Comparison of ENCODE assay signal across 8 cellular contexts in the genomic region with DNA sequence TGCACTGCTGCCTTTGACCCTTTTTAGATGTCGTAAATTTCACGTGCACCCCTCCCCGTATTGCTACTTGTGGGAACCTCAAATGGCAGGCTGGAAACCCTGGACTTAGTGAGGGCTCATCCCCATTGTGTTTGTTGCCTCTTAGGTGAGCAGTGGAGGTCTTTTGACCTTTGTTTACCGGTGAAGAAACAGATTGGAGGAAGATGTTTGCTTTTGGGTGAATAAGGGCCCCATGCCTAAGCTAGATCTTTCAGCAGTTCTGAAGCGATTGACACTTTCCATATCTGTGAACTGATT. TPM values are rescaled to one million over a fixed set of nuclear protein-coding genes. Genes with fewer than 3 reads are reported as not detected.
DNase-seq lines count a peak whose midpoint lies in the region; ATAC-seq and TF ChIP-seq lines count a peak whose summit lies in the region.

No MANE protein-coding gene starts in this region.

- peak overlapping the region; percentile 99; the same call in 1 of the 2 replicates for H3K9ac ChIP-seq in MM.1S (ENCODE audit: low read length)

- peak overlapping the region; percentile 95; the same call in 1 of the 2 replicates for H3K27ac ChIP-seq in MM.1S (ENCODE audit: low read length)
- H3K27ac ChIP-seq in psoas muscle = peak overlapping the region; percentile 99

- H4K20me1 ChIP-seq in MM.1S (ENCODE audit: insufficient read depth, low read length) = no peaks in the 10 kb centered on the region

- no peaks in the 10 kb centered on the region for H3K36me3 ChIP-seq in MM.1S (replicated peaks; ENCODE audit: insufficient read depth, low read length)
- peaks cover 0 to 13% of the 10 kb centered on the region in 2 donors for H3K36me3 ChIP-seq in psoas muscle (ENCODE audit: insufficient read depth in 1 of 2, low read depth in 1 of 2)

- H3F3A ChIP-seq in MM.1S (ENCODE audit: insufficient read depth, low read length) = peaks cover 15% of the 10 kb centered on the region

- H3K9me3 ChIP-seq in MM.1S (replicated peaks; ENCODE audit: insufficient read depth, low read length) = no peaks in the 10 kb centered on the region
- H3K9me3 ChIP-seq in psoas muscle = no peaks in the 10 kb centered on the region

- 0 out of 2 replicates have a peak overlapping the region, but pooled peaks have one; percentile 65 for H2AFZ ChIP-seq in MM.1S (ENCODE audit: low read length)

- ATAC-seq in GM19397 (IDR thresholded peaks at IDR 0.05; ENCODE audit: unreplicated experiment) (peak; percentile 18), psoas muscle (no peak), GM21786 (IDR thresholded peaks at IDR 0.05; ENCODE audit: unreplicated experiment) (no peak)

- H3K4me3 ChIP-seq in MM.1S (ENCODE audit: low read length) (peak overlapping the region; percentile 77), epithelial cell of esophagus (ENCODE audit: low read length) (peak overlapping the region; percentile 84), psoas muscle (peak overlapping the region; percentile 92)

- H3K27me3 ChIP-seq in MM.1S (replicated peaks; ENCODE audit: insufficient read depth, low read length) = no peaks in the 10 kb centered on the region
- no peaks in the 10 kb centered on the region for H3K27me3 ChIP-seq in psoas muscle (ENCODE audit: insufficient read depth in 3 of 3, low read length in 2 of 3)

- peaks cover 18% of the 10 kb centered on the region; the same call in 1 of the 2 replicates for H3K4me1 ChIP-seq in MM.1S (ENCODE audit: low read length)
- peaks cover 32% of the 10 kb centered on the region for H3K4me1 ChIP-seq in psoas muscle

- 0 to 1% (median 0%) methylated on average over 5 of the region's 5 CpGs for WGBS in psoas muscle, 3 donors

- peaks cover 53% of the 10 kb centered on the region for H3K79me2 ChIP-seq in MM.1S (ENCODE audit: low read length)

- DNase-seq in MM.1S (no peak), epithelial cell of esophagus (ENCODE audit: low read depth) (no peak), psoas muscle (no peak), ureter (ENCODE audit: low spot score) (no peak), NCI-H1694 (lab: John Stamatoyannopoulos, UW) (no peak), middle frontal gyrus (ENCODE audit: extremely low spot score, low spot score) (no peak)

- TF ChIP-seq CTCF in MM.1S (IDR thresholded peaks at IDR 0.05; ENCODE audit: low read length) = no peak
- TF ChIP-seq CTCF in epithelial cell of esophagus (IDR thresholded peaks at IDR 0.05; ENCODE audit: insufficient read depth, low read depth, low read length, missing control alignments) = no peak
- no peak for TF ChIP-seq CTCF in psoas muscle (IDR thresholded peaks at IDR 0.05)

- H3K4me2 ChIP-seq in MM.1S (ENCODE audit: low read depth, low read length) = peak overlapping the region; percentile 100

- intact Hi-C loops in psoas muscle (cut with DNase I) = loop anchor here (5.0 kb wide), 3 partner anchors 35 to 60 kb away; no protein-coding TSS in a partner anchor

- H3K9me2 ChIP-seq in MM.1S (replicated peaks; ENCODE audit: insufficient read depth, low read length) = no peaks in the 10 kb centered on the region

RNA-seq across cellular contexts. Expression of gene SMARCB1, which starts 0.8 kb away (rescaled TPM):
- total RNA-seq in psoas muscle = 10 to 100 TPM; 21.9 to 76.6 (median 48.3) TPM
- 10 to 100 TPM; 20.7 to 47.6 (median 38.4) TPM for polyA plus RNA-seq in psoas muscle
- 74.0 TPM for total RNA-seq in ureter

RNA-seq across cellular contexts. Expression of gene MMP11, which starts 14.9 kb away (rescaled TPM):
- 1 to 10 TPM; 1.3 to 2.9 (median 1.5) TPM for total RNA-seq in psoas muscle
- under 1 TPM; 0.35 to 0.47 (median 0.43) TPM for polyA plus RNA-seq in psoas muscle
- total RNA-seq in ureter = 1.5 TPM

RNA-seq across cellular contexts. Expression of gene CHCHD10, which starts 19.8 kb away (rescaled TPM):
- total RNA-seq in psoas muscle (1,000 to 10,000 TPM in 1 of 4 donors, 100 to 1,000 TPM in 3; 659 to 1,066 (median 865) TPM), ureter (232 TPM)
- 100 to 1,000 TPM; 460 to 861 (median 645) TPM for polyA plus RNA-seq in psoas muscle

RNA-seq across cellular contexts. Expression of gene C22orf15, which starts 24.8 kb away (rescaled TPM):
- total RNA-seq in psoas muscle (under 1 TPM in 1 of 4 donors, not detected in 3; 0.34 TPM), ureter (0.18 TPM)
- under 1 TPM in 1 of 3 donors, not detected in 2; 0.04 TPM for polyA plus RNA-seq in psoas muscle

RNA-seq across cellular contexts. Expression of gene VPREB3, which starts 33.3 kb away (rescaled TPM):
- total RNA-seq in psoas muscle (1 to 10 TPM in 2 of 4 donors, under 1 TPM in 2; 0.79 to 3.2 (median 0.99) TPM), ureter (not detected)
- polyA plus RNA-seq in psoas muscle = under 1 TPM; 0.61 to 0.89 (median 0.82) TPM
